Comparison of ENCODE assay signal across 23 cellular contexts in genomic region chr2:177192788-177193187, GRCh38. TPM values are rescaled to one million over a fixed set of nuclear protein-coding genes. Genes with fewer than 3 reads are reported as not detected.
DNase-seq lines count a peak whose midpoint lies in the region; ATAC-seq and TF ChIP-seq lines count a peak whose summit lies in the region.
"Had no signal": no experiment of that assay in that cellular context is flagged by ENCODE, and none has a peak within 500 bp of the region (broad histone marks: within the 10 kb centered on the region; RNA-seq: fewer than 3 reads in every experiment).

No MANE protein-coding gene starts in this region.

- no peaks in the 10 kb centered on the region for H3K4me1 Mint-ChIP-seq in CD4-positive, alpha-beta memory T cell

- DNase-seq in MM.1S (no peak), KBM-7 (no peak), dermis blood vessel endothelial cell (no peak)
- no peak for DNase-seq in CD4-positive, alpha-beta memory T cell
- DNase-seq: C1 segment of cervical spinal cord; CD8-positive, alpha-beta memory T cell; DMS 273 treated with DMSO at 0.1 percent for 48 hours; DMS79; EL; GDM1; NCI-H1092; NCI-H1417 treated with DMSO at 0.1 percent for 48 hours; NCI-H1694 treated with DMSO at 0.1 percent for 48 hours; NCI-H2081; NCI-H226; NCI-H510A; Peyer's patch; SHP77 treated with DMSO at 0.1 percent for 48 hours had no signal

- peak; percentile 40 for ATAC-seq in GM18517 (IDR thresholded peaks at IDR 0.05; ENCODE audit: unreplicated experiment)
- peak; percentile 47 for ATAC-seq in GM21529 (IDR thresholded peaks at IDR 0.05; ENCODE audit: unreplicated experiment)
- no peak for ATAC-seq in GM19351 (IDR thresholded peaks at IDR 0.05; ENCODE audit: unreplicated experiment)
- ATAC-seq: HepG2 had no signal

- H3K27ac Mint-ChIP-seq in CD4-positive, alpha-beta memory T cell = peak overlapping the region in 1 of 7 donors; percentile 36

- H2AFZ ChIP-seq in MM.1S (ENCODE audit: low read length) = peak overlapping the region; percentile 29; the same call in 1 of the 2 replicates

- H3K27ac ChIP-seq in MM.1S (ENCODE audit: low read length) = no peak overlapping the region
- H3K27ac ChIP-seq in CD4-positive, alpha-beta memory T cell (ENCODE audit: low read depth, low read length) = no peak overlapping the region
- H3K27ac ChIP-seq: Peyer's patch, SK-N-MC had no signal

- no peaks in the 10 kb centered on the region for H3K36me3 ChIP-seq in MM.1S (replicated peaks; ENCODE audit: insufficient read depth, low read length)
- no peaks in the 10 kb centered on the region for H3K36me3 ChIP-seq in CD4-positive, alpha-beta memory T cell (ENCODE audit: insufficient read depth, low read length)
- H3K36me3 ChIP-seq: Peyer's patch had no signal

- in situ Hi-C loops in KBM-7 (cut with MboI; ENCODE audit: low pct_unique_long_range_greater_than_20kb, low sequenced_read_pairs) = no loop called here

- no peak overlapping the region for H3K9ac ChIP-seq in MM.1S (ENCODE audit: low read length)

- no peaks in the 10 kb centered on the region for H3K9me3 Mint-ChIP-seq in CD4-positive, alpha-beta memory T cell
- H3K9me3 Mint-ChIP-seq: CD8-positive, alpha-beta memory T cell had no signal

- no peaks in the 10 kb centered on the region for H3K36me3 Mint-ChIP-seq in CD4-positive, alpha-beta memory T cell
- H3K36me3 Mint-ChIP-seq: CD8-positive, alpha-beta memory T cell had no signal

- H3K79me2 ChIP-seq in MM.1S (ENCODE audit: low read length) = no peaks in the 10 kb centered on the region

- intact Hi-C loops in CD4-positive, alpha-beta memory T cell (cut with micrococcal nuclease) = no loop called here

- H4K20me1 ChIP-seq in MM.1S (ENCODE audit: insufficient read depth, low read length) = no peaks in the 10 kb centered on the region

- CTCF ChIA-PET in CD4-positive, alpha-beta memory T cell (lab: Charles Lee; ENCODE audit: partially characterized antibody) = no interaction called here

- H3K27me3 Mint-ChIP-seq in CD4-positive, alpha-beta memory T cell = no peaks in the 10 kb centered on the region
- H3K27me3 Mint-ChIP-seq: CD8-positive, alpha-beta memory T cell had no signal

- H3K9me3 ChIP-seq in MM.1S (replicated peaks; ENCODE audit: insufficient read depth, low read length) = no peaks in the 10 kb centered on the region
- no peaks in the 10 kb centered on the region for H3K9me3 ChIP-seq in CD4-positive, alpha-beta memory T cell (ENCODE audit: control insufficient read depth in 1 of 2, low read length in 2 of 2)
- H3K9me3 ChIP-seq: Peyer's patch had no signal

- H3K4me3 Mint-ChIP-seq in CD4-positive, alpha-beta memory T cell = no peak overlapping the region

- no peaks in the 10 kb centered on the region for H3K9me2 ChIP-seq in MM.1S (replicated peaks; ENCODE audit: insufficient read depth, low read length)

- no peaks in the 10 kb centered on the region for H3F3A ChIP-seq in MM.1S (ENCODE audit: insufficient read depth, low read length)

- POLR2A ChIA-PET in CD4-positive, alpha-beta memory T cell (lab: Charles Lee; ENCODE audit: partially characterized antibody) = no interaction called here

- H3K4me3 ChIP-seq in MM.1S (ENCODE audit: low read length) = no peak overlapping the region
- no peak overlapping the region for H3K4me3 ChIP-seq in CD4-positive, alpha-beta memory T cell (ENCODE audit: low read length in 2 of 2)
- H3K4me3 ChIP-seq: Peyer's patch, SK-N-MC had no signal

- no peak for TF ChIP-seq CTCF in MM.1S (IDR thresholded peaks at IDR 0.05; ENCODE audit: low read length)

- no peaks in the 10 kb centered on the region; the same call in 1 of the 2 replicates for H3K4me1 ChIP-seq in MM.1S (ENCODE audit: low read length)
- H3K4me1 ChIP-seq in CD4-positive, alpha-beta memory T cell (ENCODE audit: insufficient read depth, low read length) = no peaks in the 10 kb centered on the region
- H3K4me1 ChIP-seq: Peyer's patch had no signal

- H3K4me2 ChIP-seq in MM.1S (ENCODE audit: low read depth, low read length) = peak overlapping the region; percentile 33; the same call in 1 of the 2 replicates

- no peaks in the 10 kb centered on the region for H3K27me3 ChIP-seq in MM.1S (replicated peaks; ENCODE audit: insufficient read depth, low read length)
- H3K27me3 ChIP-seq in CD4-positive, alpha-beta memory T cell (ENCODE audit: insufficient read depth, low read length) = no peaks in the 10 kb centered on the region
- H3K27me3 ChIP-seq: Peyer's patch had no signal

RNA-seq across cellular contexts. Expression of gene HNRNPA3, which starts 19.8 kb away (rescaled TPM):
- total RNA-seq in CD4-positive, alpha-beta memory T cell = 100 to 1,000 TPM; 172 to 175 TPM
- polyA plus RNA-seq in CD4-positive, alpha-beta memory T cell = 10 to 100 TPM; 41.1 to 64.5 TPM
- total RNA-seq in dermis blood vessel endothelial cell = 40.7 and 83.4 TPM in 2 replicates
